Comparison of ENCODE assay signal across 8 cellular contexts in genomic region chr10:113108180-113108835, GRCh38.
DNase-seq lines count a peak whose midpoint lies in the region; ATAC-seq and TF ChIP-seq lines count a peak whose summit lies in the region.

No MANE protein-coding gene starts in this region.

- H3K56ac ChIP-seq in mesendoderm (ENCODE audit: low read length) = no peak overlapping the region

- DNase-seq in Daoy (ENCODE audit: low read depth) (peak; percentile 19), NCI-H146 (lab: John Stamatoyannopoulos, UW) (peak; percentile 74), astrocyte of the cerebellum (ENCODE audit: low read depth) (no peak), mesendoderm (peak; percentile 79), GM19240 (ENCODE audit: insufficient read length, low spot score) (no peak), HPDE6-E6E7 (ENCODE audit: extremely low spot score) (no peak)

- no peak overlapping the region for H3K4ac ChIP-seq in mesendoderm (ENCODE audit: low read depth, low read length)

- no peak overlapping the region for H4K8ac ChIP-seq in mesendoderm (ENCODE audit: low read depth, low read length)

- no peak overlapping the region for H4K5ac ChIP-seq in mesendoderm (ENCODE audit: low read length)

- H3K4me1 ChIP-seq in mesendoderm (ENCODE audit: control insufficient read depth, low read depth, low read length) = peaks cover 12% of the 10 kb centered on the region

- H3K9ac ChIP-seq in mesendoderm (ENCODE audit: low read length) = no peak overlapping the region

- ATAC-seq in HG03175 (IDR thresholded peaks at IDR 0.05; ENCODE audit: unreplicated experiment) = no peak
- no peak for ATAC-seq in esophagus mucosa

- H2BK120ac ChIP-seq in mesendoderm (ENCODE audit: low read depth, low read length) = no peak overlapping the region

- no CpG with 5 or more reads among the region's 15 CpGs for WGBS in mesendoderm (ENCODE audit: extremely low coverage, insufficient coverage, low lambda C conversion rate)

- no peak overlapping the region for H2BK15ac ChIP-seq in mesendoderm (replicated peaks; ENCODE audit: low read depth)

- no peaks in the 10 kb centered on the region for H3K27me3 ChIP-seq in mesendoderm (ENCODE audit: insufficient read depth, low read length, poor library complexity)

- no peak overlapping the region for H2AK5ac ChIP-seq in mesendoderm (ENCODE audit: low read length)

- peaks cover 2% of the 10 kb centered on the region for H3K79me2 ChIP-seq in mesendoderm (ENCODE audit: control insufficient read depth, insufficient read depth, low read length)

- H3K27ac ChIP-seq in mesendoderm (ENCODE audit: low read depth, low read length) = no peak overlapping the region

- no peaks in the 10 kb centered on the region for H3K36me3 ChIP-seq in mesendoderm (ENCODE audit: control insufficient read depth, insufficient read depth, low read length)

- H3K79me1 ChIP-seq in mesendoderm (ENCODE audit: low read length) = peaks cover 11% of the 10 kb centered on the region

- H3K18ac ChIP-seq in mesendoderm (ENCODE audit: low read length) = no peak overlapping the region

- no peak overlapping the region for H3K4me2 ChIP-seq in mesendoderm (ENCODE audit: low read length)

- no peak overlapping the region for H2BK5ac ChIP-seq in mesendoderm (ENCODE audit: low read length)

- H3K4me3 ChIP-seq in astrocyte of the cerebellum (ENCODE audit: low read depth, low read length) (no peak overlapping the region), mesendoderm (ENCODE audit: low read length) (no peak overlapping the region)

- TF ChIP-seq CTCF in astrocyte of the cerebellum (IDR thresholded peaks at IDR 0.05; ENCODE audit: low read depth, low read length, missing control alignments) = peak; percentile 51

- in situ Hi-C loops in astrocyte of the cerebellum (cut with HindIII; ENCODE audit: low sequenced_read_pairs) = no loop called here

- H3K23ac ChIP-seq in mesendoderm (ENCODE audit: low read length) = no peak overlapping the region

Comparison
In these comparisons a context has a peak if more than half of its experiments do, and no peak if none do; other contexts are left out.
1. DNase-seq: peak in Daoy (single experiment), NCI-H146 (single experiment) and mesendoderm (single experiment); none in astrocyte of the cerebellum (single experiment), GM19240 (single experiment) and HPDE6-E6E7 (single experiment).